ENCODE assay signal across 20 cellular contexts in genomic region chr1:22236151-22236550, GRCh38.
"Had no signal": no experiment of that assay in that cellular context is flagged by ENCODE, and none has a peak within 500 bp of the region (broad histone marks: within the 10 kb centered on the region; RNA-seq: fewer than 3 reads in every experiment).

No MANE protein-coding gene starts in this region.

- H3K9me3 ChIP-seq: gastrocnemius medialis, heart right ventricle, left ventricle myocardium inferior, neutrophil, upper lobe of right lung had no signal

- H3K4me1 ChIP-seq: gastrocnemius medialis, heart right ventricle, left ventricle myocardium inferior, parathyroid adenoma had no signal

- H3K79me2 ChIP-seq: parathyroid adenoma had no signal

- H3K36me3 ChIP-seq: gastrocnemius medialis, heart right ventricle, left ventricle myocardium inferior, neutrophil, upper lobe of right lung had no signal

- H3K4me3 ChIP-seq: coronary artery, gastrocnemius medialis, heart right ventricle, left ventricle myocardium inferior, upper lobe of right lung had no signal

- ATAC-seq: activated naive CD8-positive, alpha-beta T cell treated with anti-CD3 and anti-CD28 coated beads, Interleukin-2, amount 50 U/mL, for 24 hours; activated T-cell treated with anti-CD3 and anti-CD28 coated beads, Interleukin-2, amount 50 U/mL, for 4 hours; gastrocnemius medialis; naive thymus-derived CD8-positive, alpha-beta T cell had no signal

- DNase-seq: activated CD4-positive, alpha-beta T cell treated with anti-CD3 and anti-CD28 coated beads, Interleukin-2, amount 50 U/mL, for 1 hour; activated CD4-positive, CD25-positive, alpha-beta regulatory T cell treated with anti-CD3 and anti-CD28 coated beads, Interleukin-2, amount 50 U/mL, for 72 hours; activated CD8-positive, alpha-beta memory T cell treated with anti-CD3 and anti-CD28 coated beads, Interleukin-2, amount 50 U/mL, for 4 hours; activated effector memory CD4-positive, alpha-beta T cell treated with Interleukin-2 at 50 U/mL for 16 hours; activated naive CD4-positive, alpha-beta T cell treated with anti-CD3 and anti-CD28 coated beads, Interleukin-2, amount 10 ng/mL, durations not matched to agents 7 days and 5 days; activated naive CD8-positive, alpha-beta T cell treated with anti-CD3 and anti-CD28 coated beads, Interleukin-2, amount 50 U/mL, for 24 hours; activated T-cell treated with anti-CD3 and anti-CD28 coated beads, Interleukin-2, amount 50 U/mL, for 4 hours; anterior cingulate cortex; central memory CD4-positive, alpha-beta T cell; gastrocnemius medialis; heart right ventricle; left ventricle myocardium inferior; mesendoderm; naive thymus-derived CD8-positive, alpha-beta T cell; stimulated activated CD8-positive, alpha-beta memory T cell treated with anti-CD3 and anti-CD28 coated beads, Interleukin-4, amount 100 ng/mL, for 48 hours; stimulated activated naive CD4-positive, alpha-beta T cell; upper lobe of right lung had no signal

- H3K9ac ChIP-seq: parathyroid adenoma had no signal

- H3K27ac ChIP-seq: coronary artery, gastrocnemius medialis, heart right ventricle, left ventricle myocardium inferior, neutrophil, parathyroid adenoma had no signal

- H2AFZ ChIP-seq: parathyroid adenoma had no signal
